In the genomic region with DNA sequence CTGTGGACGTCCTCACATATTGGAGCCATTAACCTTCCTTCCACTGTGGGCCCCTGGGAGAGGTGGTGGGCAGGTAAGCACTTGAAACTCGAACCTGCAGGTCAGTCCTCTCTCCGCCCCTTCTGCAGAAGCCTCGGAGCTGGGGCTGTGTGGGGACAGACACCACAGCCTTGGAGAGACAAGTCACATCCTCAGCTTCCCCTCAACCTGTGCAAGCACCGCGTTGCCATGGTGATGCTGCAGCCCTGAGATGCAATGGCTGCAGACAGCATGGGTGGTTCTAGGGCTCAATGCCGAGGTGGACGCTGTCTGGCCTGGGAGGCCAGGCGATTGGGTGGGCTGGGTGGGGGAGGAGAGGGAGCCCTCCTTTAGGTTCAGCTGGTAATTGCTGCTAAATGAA, we compare ENCODE assay signal across 17 cellular contexts. TPM values are rescaled to one million over a fixed set of nuclear protein-coding genes. Genes with fewer than 3 reads are reported as not detected.
"Had no signal": no experiment of that assay in that cellular context is flagged by ENCODE, and none has a peak within 500 bp of the region (broad histone marks: within the 10 kb centered on the region; RNA-seq: fewer than 3 reads in every experiment).

No MANE protein-coding gene starts in this region.

- H3K9me3 ChIP-seq: breast epithelium, right atrium auricular region had no signal

- H3K36me3 ChIP-seq: breast epithelium, right atrium auricular region had no signal

- H3K4me1 ChIP-seq: breast epithelium had no signal

- H3K27ac ChIP-seq: breast epithelium, right atrium auricular region had no signal

- DNase-seq: activated CD4-positive, alpha-beta T cell treated with anti-CD3 and anti-CD28 coated beads for 48 hours; activated CD8-positive, alpha-beta memory T cell treated with anti-CD3 and anti-CD28 coated beads, Interleukin-2, amount 50 U/mL, for 48 hours; activated naive CD4-positive, alpha-beta T cell treated with Interleukin-2 at 50 U/mL for 16 hours; aorta; small intestine; stimulated activated CD4-positive, alpha-beta T cell treated with anti-CD3 and anti-CD28 coated beads, Interleukin-4, amount 100 ng/mL, for 24 hours; stimulated activated naive CD4-positive, alpha-beta T cell; T-helper 17 cell; trophoblast cell had no signal

- H3K27me3 ChIP-seq: breast epithelium, right atrium auricular region had no signal

- ATAC-seq: esophagus mucosa; natural killer cell treated with Interleukin-12 subunit alpha and Interleukin-12 subunit beta and Interleukin-15 and Interleukin-18, amount 100 ng/mL, for 72 hours; SK-N-SH treated with all-trans-retinoic acid at 6 μM for 48 hours; T-helper 17 cell had no signal

- H3K4me3 ChIP-seq: right atrium auricular region had no signal

RNA-seq across cellular contexts. Expression of gene CDH22, which starts 39.5 kb away (rescaled TPM):
- total RNA-seq: aorta; kidney epithelial cell; liver; natural killer cell treated with Interleukin-12 subunit alpha and Interleukin-12 subunit beta and Interleukin-15 and Interleukin-18, amount 100 ng/mL, for 72 hours; subcutaneous adipose tissue; T-helper 17 cell had no signal
- polyA plus RNA-seq: aorta had no signal
